ENCODE assay signal across 12 cellular contexts in the genomic region with DNA sequence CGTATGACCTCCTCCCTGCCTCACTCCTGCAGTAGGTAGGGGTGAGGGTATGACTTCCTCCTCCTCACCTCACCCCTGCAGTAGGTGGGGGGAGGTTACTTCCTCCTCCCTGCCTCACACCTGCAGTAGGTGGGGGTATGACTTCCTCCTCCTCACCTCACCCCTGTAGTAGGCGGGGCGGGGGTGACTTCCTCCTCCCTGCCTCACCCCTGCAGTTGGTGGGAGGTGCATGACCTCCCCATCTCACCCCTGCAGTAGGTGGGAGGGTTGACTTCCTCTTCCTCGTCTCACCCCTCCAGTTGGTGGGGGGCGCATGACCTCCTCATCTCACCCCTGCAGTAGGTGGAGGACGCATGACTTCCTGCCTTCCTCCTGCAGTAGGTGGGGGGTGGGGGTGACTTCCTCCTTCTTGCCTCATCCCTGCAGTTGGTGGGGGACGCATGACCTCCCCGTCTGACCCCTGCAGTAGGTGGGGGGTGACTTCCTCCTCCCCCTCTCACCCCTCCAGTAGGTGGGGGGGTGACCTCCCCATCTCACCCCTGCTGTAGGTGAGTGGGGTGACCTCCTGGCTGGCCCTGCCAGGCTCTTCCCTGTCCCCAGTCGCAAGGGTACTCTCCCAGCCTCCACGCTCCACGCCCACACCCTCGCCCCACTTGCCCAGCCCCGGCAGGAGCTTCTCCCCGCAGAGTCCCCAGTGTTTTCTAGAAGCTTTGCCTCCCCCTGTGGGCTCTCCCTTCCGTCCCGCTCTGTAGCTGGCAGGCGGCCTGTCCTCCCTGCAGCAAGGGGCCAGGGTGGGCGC. TPM values are rescaled to one million over a fixed set of nuclear protein-coding genes. Genes with fewer than 3 reads are reported as not detected.
DNase-seq lines count a peak whose midpoint lies in the region; ATAC-seq and TF ChIP-seq lines count a peak whose summit lies in the region.
"Had no signal": no experiment of that assay in that cellular context is flagged by ENCODE, and none has a peak within 500 bp of the region (broad histone marks: within the 10 kb centered on the region; RNA-seq: fewer than 3 reads in every experiment).

No MANE protein-coding gene starts in this region.

- no peaks in the 10 kb centered on the region for H3K36me3 Mint-ChIP-seq in CD4-positive, alpha-beta T cell (ENCODE audit: low read depth)

- peak; percentile 16 for ATAC-seq in CD4-positive, alpha-beta T cell (ENCODE audit: poor library complexity)
- no peak for ATAC-seq in HG02938 (IDR thresholded peaks at IDR 0.05; ENCODE audit: unreplicated experiment)
- ATAC-seq in GM19328 (IDR thresholded peaks at IDR 0.05; ENCODE audit: unreplicated experiment), result no peak

- peak overlapping the region; percentile 47 for H3K27ac ChIP-seq in CD4-positive, alpha-beta T cell (ENCODE audit: low read depth, low read length)
- peak overlapping the region; percentile 19 for H3K27ac ChIP-seq in angular gyrus (ENCODE audit: low read depth, low read length)
- peak overlapping the region; percentile 69 for H3K27ac ChIP-seq in neutrophil
- H3K27ac ChIP-seq: colonic mucosa had no signal

- H3K27ac Mint-ChIP-seq in CD4-positive, alpha-beta T cell, result peak overlapping the region; percentile 88

- H3K9me3 Mint-ChIP-seq in CD4-positive, alpha-beta T cell, result no peaks in the 10 kb centered on the region

- no peak overlapping the region for H3K4me3 ChIP-seq in neutrophil (ENCODE audit: low read depth in 1 of 2, low read length in 1 of 2)
- H3K4me3 ChIP-seq: colonic mucosa, pancreas had no signal

- peak overlapping the region; percentile 44 for H3K4me3 Mint-ChIP-seq in CD4-positive, alpha-beta T cell

- no peaks in the 10 kb centered on the region for H3K27me3 Mint-ChIP-seq in CD4-positive, alpha-beta T cell

- no peak for TF ChIP-seq CTCF in CD4-positive, alpha-beta T cell (IDR thresholded peaks at IDR 0.05)
- TF ChIP-seq CTCF in neutrophil (IDR thresholded peaks at IDR 0.05), result no peak

- intact Hi-C loops in CD4-positive, alpha-beta T cell (cut with DNase I, micrococcal nuclease), result loop anchor here (10.0 kb wide), 2 partner anchors 595 to 625 kb away; no protein-coding TSS in a partner anchor

- in situ Hi-C loops in KBM-7 (cut with MboI; ENCODE audit: low pct_unique_long_range_greater_than_20kb, low sequenced_read_pairs), result no loop called here

- H3K4me1 Mint-ChIP-seq in CD4-positive, alpha-beta T cell (ENCODE audit: low read depth), result peaks cover 74% of the 10 kb centered on the region

- peak in 1 of 10 experiments; percentile 29 for DNase-seq in CD4-positive, alpha-beta T cell
- peak; percentile 82 for DNase-seq in KBM-7
- DNase-seq in glomerular visceral epithelial cell (ENCODE audit: extremely low spot score), result no peak
- no peak for DNase-seq in KG1 (lab: John Stamatoyannopoulos, UW)
- DNase-seq: colonic mucosa; NCI-H2029; stimulated activated CD4-positive, alpha-beta T cell treated with anti-CD3 and anti-CD28 coated beads, Interleukin-4, amount 100 ng/mL, for 1 hour had no signal

- POLR2A ChIA-PET in CD4-positive, alpha-beta T cell (lab: Charles Lee), result interaction anchor here (0.6 kb wide), 1 partner anchor 25 kb away, joined by 3 read pairs; no protein-coding TSS in a partner anchor

- CTCF ChIA-PET in CD4-positive, alpha-beta T cell (lab: Charles Lee), result no interaction called here

- no peaks in the 10 kb centered on the region for H3K9me3 ChIP-seq in CD4-positive, alpha-beta T cell (ENCODE audit: control insufficient read depth, low read length)
- no peaks in the 10 kb centered on the region for H3K9me3 ChIP-seq in neutrophil
- H3K9me3 ChIP-seq: colonic mucosa, pancreas had no signal

- H3K27me3 ChIP-seq in CD4-positive, alpha-beta T cell (ENCODE audit: control insufficient read depth, insufficient read depth, low read length), result no peaks in the 10 kb centered on the region
- no peaks in the 10 kb centered on the region for H3K27me3 ChIP-seq in neutrophil
- H3K27me3 ChIP-seq: colonic mucosa, pancreas had no signal

- H3K4me1 ChIP-seq in neutrophil (ENCODE audit: control insufficient read depth in 1 of 2, insufficient read depth in 1 of 2, low read depth in 1 of 2, low read length in 1 of 2), result peaks cover 26 to 29% of the 10 kb centered on the region in 2 experiments
- H3K4me1 ChIP-seq: colonic mucosa had no signal

- no peaks in the 10 kb centered on the region for H3K36me3 ChIP-seq in neutrophil
- H3K36me3 ChIP-seq: colonic mucosa, pancreas had no signal

RNA-seq across cellular contexts. Expression of gene TSHZ1, which starts 39.3 kb away (rescaled TPM):
- total RNA-seq in CD4-positive, alpha-beta T cell, result 10 to 100 TPM; 19.9 to 21.5 TPM

RNA-seq across cellular contexts. Expression of gene PTGR3, which starts 40.9 kb away (rescaled TPM):
- total RNA-seq in CD4-positive, alpha-beta T cell, result 10 to 100 TPM; 14.1 to 14.3 TPM

Comparison
In these comparisons a context has a peak if more than half of its experiments do, and no peak if none do; other contexts are left out.
1. H3K27ac ChIP-seq: peak in every context shown above with its lines; median percentile 69 in neutrophil; 47 in CD4-positive, alpha-beta T cell; 19 in angular gyrus.